10 cellular contexts compared by ENCODE assay signal in the genomic region with DNA sequence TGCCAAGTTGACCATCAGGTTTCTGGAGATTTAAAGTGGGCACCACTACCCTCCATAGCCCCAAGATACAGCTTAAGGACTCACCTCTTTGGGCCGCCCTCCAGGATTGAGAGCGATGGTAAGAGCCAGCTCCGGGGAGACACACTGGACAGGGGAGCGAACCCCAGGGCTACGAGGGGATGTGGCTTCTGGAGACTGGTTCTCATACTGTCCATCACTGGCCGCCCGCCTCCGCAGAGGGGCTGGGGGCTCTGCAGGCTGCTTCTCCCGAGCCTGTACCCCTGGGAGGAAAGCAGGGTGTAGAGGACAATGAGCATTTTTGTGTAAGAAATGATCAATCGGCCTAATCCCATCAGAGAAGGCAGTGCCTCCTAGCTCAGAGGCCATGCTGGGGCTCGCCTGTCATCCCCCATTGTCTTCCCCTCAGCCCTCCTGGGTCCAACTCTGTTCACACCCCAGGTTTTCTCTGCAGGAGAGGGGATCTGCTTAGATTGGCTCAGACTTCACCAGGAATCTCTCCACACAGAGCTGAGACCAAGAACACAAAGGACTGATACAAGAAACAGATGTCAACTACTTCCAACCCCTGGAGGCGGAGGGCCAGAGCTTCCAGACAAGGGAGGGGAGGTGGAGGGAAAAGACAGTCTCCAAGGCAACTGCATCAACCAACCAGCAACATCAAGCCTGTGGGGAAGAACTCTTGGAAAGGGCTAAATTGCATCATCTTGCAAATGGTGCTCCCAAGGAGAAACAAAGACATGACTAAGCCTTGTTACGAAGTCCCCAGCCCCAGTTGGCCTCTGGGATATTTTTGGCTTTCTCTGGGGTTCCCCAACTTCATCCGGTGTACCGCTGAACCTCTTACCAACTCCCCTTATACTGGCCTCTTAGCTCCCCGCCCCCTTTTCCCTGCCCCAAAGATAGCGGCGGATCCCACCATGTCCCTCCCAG.
DNase-seq lines count a peak whose midpoint lies in the region; ATAC-seq and TF ChIP-seq lines count a peak whose summit lies in the region.
"Had no signal": no experiment of that assay in that cellular context is flagged by ENCODE, and none has a peak within 500 bp of the region (broad histone marks: within the 10 kb centered on the region; RNA-seq: fewer than 3 reads in every experiment).

No MANE protein-coding gene starts in this region.

- H3K27ac Mint-ChIP-seq in WTC11: no peak overlapping the region
- no peak overlapping the region for H3K27ac Mint-ChIP-seq in naive thymus-derived CD8-positive, alpha-beta T cell
- H3K27ac Mint-ChIP-seq in activated CD4-positive, alpha-beta memory T cell treated with anti-CD3 and anti-CD28 coated beads for 36 hours: no peak overlapping the region

- no peaks in the 10 kb centered on the region for H3K27me3 ChIP-seq in osteoblast (ENCODE audit: insufficient read depth, low read length)

- no peak overlapping the region for H3K4me3 Mint-ChIP-seq in WTC11
- H3K4me3 Mint-ChIP-seq in naive thymus-derived CD8-positive, alpha-beta T cell: peak overlapping the region in 1 of 10 donors; percentile 14
- H3K4me3 Mint-ChIP-seq in activated CD4-positive, alpha-beta memory T cell treated with anti-CD3 and anti-CD28 coated beads for 36 hours: no peak overlapping the region

- H3K36me3 Mint-ChIP-seq in WTC11: no peaks in the 10 kb centered on the region
- no peaks in the 10 kb centered on the region for H3K36me3 Mint-ChIP-seq in naive thymus-derived CD8-positive, alpha-beta T cell
- H3K36me3 Mint-ChIP-seq in activated CD4-positive, alpha-beta memory T cell treated with anti-CD3 and anti-CD28 coated beads for 36 hours: no peaks in the 10 kb centered on the region

- no peak overlapping the region for H3K4me2 ChIP-seq in osteoblast (ENCODE audit: insufficient read depth, low read length)

- TF ChIP-seq CTCF in WTC11 (IDR thresholded peaks at IDR 0.05) (no peak), osteoblast (IDR thresholded peaks at IDR 0.05; ENCODE audit: extremely low read depth, low read depth, low read length) (no peak)

- H3K4me1 ChIP-seq in osteoblast (ENCODE audit: insufficient read depth, low read length): peaks cover 12% of the 10 kb centered on the region

- peaks cover 42% of the 10 kb centered on the region for H4K20me1 ChIP-seq in osteoblast (ENCODE audit: insufficient read depth, low read length)

- H3K9me3 Mint-ChIP-seq in WTC11: no peaks in the 10 kb centered on the region; the same call in 1 of the 2 replicates
- H3K9me3 Mint-ChIP-seq in naive thymus-derived CD8-positive, alpha-beta T cell: no peaks in the 10 kb centered on the region
- no peaks in the 10 kb centered on the region for H3K9me3 Mint-ChIP-seq in activated CD4-positive, alpha-beta memory T cell treated with anti-CD3 and anti-CD28 coated beads for 36 hours

- ATAC-seq in WTC11: no peak
- no peak for ATAC-seq in HG02938 (IDR thresholded peaks at IDR 0.05; ENCODE audit: unreplicated experiment)
- no peak for ATAC-seq in naive thymus-derived CD8-positive, alpha-beta T cell
- ATAC-seq in GM21723 (IDR thresholded peaks at IDR 0.05; ENCODE audit: unreplicated experiment): no peak

- peak overlapping the region; percentile 36 for H3K27ac ChIP-seq in osteoblast (ENCODE audit: low read depth, low read length)
- H3K27ac ChIP-seq: WERI-Rb-1 had no signal

- H3K36me3 ChIP-seq in osteoblast (ENCODE audit: insufficient read depth, low read length): peaks cover 61% of the 10 kb centered on the region
- H3K36me3 ChIP-seq: WERI-Rb-1 had no signal

- H2AFZ ChIP-seq in osteoblast (ENCODE audit: low read length): no peak overlapping the region

- H3K4me3 ChIP-seq in osteoblast (ENCODE audit: insufficient read depth, low read length): no peak overlapping the region

- peaks cover 12% of the 10 kb centered on the region for H3K4me1 Mint-ChIP-seq in WTC11
- H3K4me1 Mint-ChIP-seq in naive thymus-derived CD8-positive, alpha-beta T cell: no peaks in the 10 kb centered on the region
- H3K4me1 Mint-ChIP-seq in activated CD4-positive, alpha-beta memory T cell treated with anti-CD3 and anti-CD28 coated beads for 36 hours (ENCODE audit: low read depth): no peaks in the 10 kb centered on the region

- peaks cover 2% of the 10 kb centered on the region for H3K79me2 ChIP-seq in osteoblast (ENCODE audit: insufficient read depth, low read length)

- DNase-seq in Ammon's horn (ENCODE audit: low spot score) (peak; percentile 30), WTC11 (ENCODE audit: low spot score) (no peak), foreskin melanocyte (peak; percentile 71), osteoblast (ENCODE audit: insufficient read length, low spot score, missing footprints) (peak; percentile 94)
- no peak for DNase-seq in naive thymus-derived CD8-positive, alpha-beta T cell
- DNase-seq in activated CD4-positive, alpha-beta memory T cell treated with anti-CD3 and anti-CD28 coated beads for 36 hours: no peak
- DNase-seq: stimulated activated CD4-positive, alpha-beta T cell treated with anti-CD3 and anti-CD28 coated beads, Interleukin-12 subunit alpha, Interleukin-12 subunit beta, amount 100 ng/mL, for 4 hours; WERI-Rb-1 had no signal

- no peaks in the 10 kb centered on the region for H3K27me3 Mint-ChIP-seq in WTC11 (ENCODE audit: low read depth)
- peaks cover 0 to 4% (median 0%) of the 10 kb centered on the region in 5 donors for H3K27me3 Mint-ChIP-seq in naive thymus-derived CD8-positive, alpha-beta T cell
- H3K27me3 Mint-ChIP-seq in activated CD4-positive, alpha-beta memory T cell treated with anti-CD3 and anti-CD28 coated beads for 36 hours: peaks cover 5% of the 10 kb centered on the region

- no peaks in the 10 kb centered on the region for H3K9me3 ChIP-seq in osteoblast (ENCODE audit: low read depth, low read length)

- intact Hi-C loops in activated CD4-positive, alpha-beta memory T cell treated with anti-CD3 and anti-CD28 coated beads for 36 hours (cut with micrococcal nuclease): no loop called here

- CTCF ChIA-PET in WTC11 (lab: Charles Lee): interaction anchor here (0.5 to 3.2 kb wide), 12 partner anchors 10 to 823 kb away, joined by 3 to 16 read pairs (median 4); a partner anchor contains a TSS
- CTCF ChIA-PET in activated CD4-positive, alpha-beta memory T cell treated with anti-CD3 and anti-CD28 coated beads for 36 hours (lab: Charles Lee): no interaction called here

- POLR2A ChIA-PET in WTC11 (lab: Charles Lee): no interaction called here
- POLR2A ChIA-PET in naive thymus-derived CD8-positive, alpha-beta T cell (lab: Charles Lee): no interaction called here
- POLR2A ChIA-PET in activated CD4-positive, alpha-beta memory T cell treated with anti-CD3 and anti-CD28 coated beads for 36 hours (lab: Charles Lee): no interaction called here

TF ChIP-seq in WTC11, 78 proteins besides CTCF, POLR2A, EP300 and RAD21:
- TF ChIP-seq ZNF423 (CRISPR knock-in tag; IDR thresholded peaks at IDR 0.05) (peak; percentile 98), RELA (CRISPR knock-in tag; IDR thresholded peaks at IDR 0.05; ENCODE audit: borderline replicate concordance) (no peak)

Comparison
In these comparisons a context has a peak if more than half of its experiments do, and no peak if none do; other contexts are left out.
1. DNase-seq: peak in Ammon's horn (single experiment), foreskin melanocyte (single experiment) and osteoblast (single experiment); none in WTC11 (single experiment), naive thymus-derived CD8-positive, alpha-beta T cell (0 of 10) and activated CD4-positive, alpha-beta memory T cell treated with anti-CD3 and anti-CD28 coated beads for 36 hours (single experiment).